In the genomic region with DNA sequence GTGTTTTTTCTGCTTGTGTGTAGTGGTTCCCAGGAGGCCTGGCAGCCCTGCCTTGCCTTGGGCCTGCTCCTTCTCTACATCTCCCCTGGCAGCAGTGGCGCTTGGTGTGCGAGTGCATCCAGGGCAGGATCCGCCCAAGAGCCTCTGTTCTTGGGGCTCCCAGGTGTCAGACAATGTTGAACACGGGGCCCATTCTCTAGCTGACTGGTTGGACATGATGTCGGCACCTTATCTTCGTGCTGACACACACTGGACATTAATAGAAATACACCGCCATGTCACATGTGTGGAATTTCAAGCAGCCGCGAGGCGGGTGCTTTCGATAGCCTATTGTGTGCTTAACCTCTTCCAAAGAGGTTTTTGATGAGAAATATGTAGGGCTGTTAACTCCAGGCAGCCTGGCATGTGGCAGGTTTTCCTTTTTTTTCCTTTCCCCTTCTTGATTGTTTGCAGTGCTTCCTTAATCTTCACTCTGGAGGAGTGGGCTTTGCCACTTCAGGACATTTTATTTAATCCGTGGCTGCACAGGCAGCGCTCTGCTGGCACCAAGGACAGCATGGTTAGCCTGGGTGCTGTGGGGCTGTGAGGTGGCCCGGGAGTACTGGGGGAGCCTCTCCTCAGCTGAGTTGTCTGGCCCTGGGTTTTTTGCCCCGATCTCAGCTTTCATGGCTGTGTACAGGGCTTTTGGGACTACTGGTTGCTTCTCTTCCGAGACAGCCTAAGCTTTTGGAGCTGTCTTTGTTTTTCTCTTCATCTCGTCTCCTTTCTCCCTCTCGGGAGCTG, we compare ENCODE assay signal across 1 cellular context.
TF ChIP-seq lines count a peak whose summit lies in the region.

No MANE protein-coding gene starts in this region.

TF ChIP-seq in K562, 482 proteins besides CTCF, POLR2A, EP300 and RAD21 (continues in another document):
- TF ChIP-seq, protein P1, sequence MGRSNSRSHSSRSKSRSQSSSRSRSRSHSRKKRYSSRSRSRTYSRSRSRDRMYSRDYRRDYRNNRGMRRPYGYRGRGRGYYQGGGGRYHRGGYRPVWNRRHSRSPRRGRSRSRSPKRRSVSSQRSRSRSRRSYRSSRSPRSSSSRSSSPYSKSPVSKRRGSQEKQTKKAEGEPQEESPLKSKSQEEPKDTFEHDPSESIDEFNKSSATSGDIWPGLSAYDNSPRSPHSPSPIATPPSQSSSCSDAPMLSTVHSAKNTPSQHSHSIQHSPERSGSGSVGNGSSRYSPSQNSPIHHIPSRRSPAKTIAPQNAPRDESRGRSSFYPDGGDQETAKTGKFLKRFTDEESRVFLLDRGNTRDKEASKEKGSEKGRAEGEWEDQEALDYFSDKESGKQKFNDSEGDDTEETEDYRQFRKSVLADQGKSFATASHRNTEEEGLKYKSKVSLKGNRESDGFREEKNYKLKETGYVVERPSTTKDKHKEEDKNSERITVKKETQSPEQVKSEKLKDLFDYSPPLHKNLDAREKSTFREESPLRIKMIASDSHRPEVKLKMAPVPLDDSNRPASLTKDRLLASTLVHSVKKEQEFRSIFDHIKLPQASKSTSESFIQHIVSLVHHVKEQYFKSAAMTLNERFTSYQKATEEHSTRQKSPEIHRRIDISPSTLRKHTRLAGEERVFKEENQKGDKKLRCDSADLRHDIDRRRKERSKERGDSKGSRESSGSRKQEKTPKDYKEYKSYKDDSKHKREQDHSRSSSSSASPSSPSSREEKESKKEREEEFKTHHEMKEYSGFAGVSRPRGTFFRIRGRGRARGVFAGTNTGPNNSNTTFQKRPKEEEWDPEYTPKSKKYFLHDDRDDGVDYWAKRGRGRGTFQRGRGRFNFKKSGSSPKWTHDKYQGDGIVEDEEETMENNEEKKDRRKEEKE (IDR thresholded peaks at IDR 0.05; ENCODE audit: borderline replicate concordance in 1 of 2, control insufficient read depth in 1 of 2, low read depth in 2 of 2, low read length in 1 of 2), result no peak
- TF ChIP-seq, protein P2, sequence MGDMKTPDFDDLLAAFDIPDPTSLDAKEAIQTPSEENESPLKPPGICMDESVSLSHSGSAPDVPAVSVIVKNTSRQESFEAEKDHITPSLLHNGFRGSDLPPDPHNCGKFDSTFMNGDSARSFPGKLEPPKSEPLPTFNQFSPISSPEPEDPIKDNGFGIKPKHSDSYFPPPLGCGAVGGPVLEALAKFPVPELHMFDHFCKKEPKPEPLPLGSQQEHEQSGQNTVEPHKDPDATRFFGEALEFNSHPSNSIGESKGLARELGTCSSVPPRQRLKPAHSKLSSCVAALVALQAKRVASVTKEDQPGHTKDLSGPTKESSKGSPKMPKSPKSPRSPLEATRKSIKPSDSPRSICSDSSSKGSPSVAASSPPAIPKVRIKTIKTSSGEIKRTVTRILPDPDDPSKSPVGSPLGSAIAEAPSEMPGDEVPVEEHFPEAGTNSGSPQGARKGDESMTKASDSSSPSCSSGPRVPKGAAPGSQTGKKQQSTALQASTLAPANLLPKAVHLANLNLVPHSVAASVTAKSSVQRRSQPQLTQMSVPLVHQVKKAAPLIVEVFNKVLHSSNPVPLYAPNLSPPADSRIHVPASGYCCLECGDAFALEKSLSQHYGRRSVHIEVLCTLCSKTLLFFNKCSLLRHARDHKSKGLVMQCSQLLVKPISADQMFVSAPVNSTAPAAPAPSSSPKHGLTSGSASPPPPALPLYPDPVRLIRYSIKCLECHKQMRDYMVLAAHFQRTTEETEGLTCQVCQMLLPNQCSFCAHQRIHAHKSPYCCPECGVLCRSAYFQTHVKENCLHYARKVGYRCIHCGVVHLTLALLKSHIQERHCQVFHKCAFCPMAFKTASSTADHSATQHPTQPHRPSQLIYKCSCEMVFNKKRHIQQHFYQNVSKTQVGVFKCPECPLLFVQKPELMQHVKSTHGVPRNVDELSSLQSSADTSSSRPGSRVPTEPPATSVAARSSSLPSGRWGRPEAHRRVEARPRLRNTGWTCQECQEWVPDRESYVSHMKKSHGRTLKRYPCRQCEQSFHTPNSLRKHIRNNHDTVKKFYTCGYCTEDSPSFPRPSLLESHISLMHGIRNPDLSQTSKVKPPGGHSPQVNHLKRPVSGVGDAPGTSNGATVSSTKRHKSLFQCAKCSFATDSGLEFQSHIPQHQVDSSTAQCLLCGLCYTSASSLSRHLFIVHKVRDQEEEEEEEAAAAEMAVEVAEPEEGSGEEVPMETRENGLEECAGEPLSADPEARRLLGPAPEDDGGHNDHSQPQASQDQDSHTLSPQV (IDR thresholded peaks at IDR 0.05), result 0 out of 2 replicates have a peak, but pooled peaks have one; percentile 18
- no peak for TF ChIP-seq ZNF584 (CRISPR knock-in tag; IDR thresholded peaks at IDR 0.05; ENCODE audit: low read depth)
- TF ChIP-seq GATAD2A (IDR thresholded peaks at IDR 0.05), result no peak
- TF ChIP-seq, protein P3, sequence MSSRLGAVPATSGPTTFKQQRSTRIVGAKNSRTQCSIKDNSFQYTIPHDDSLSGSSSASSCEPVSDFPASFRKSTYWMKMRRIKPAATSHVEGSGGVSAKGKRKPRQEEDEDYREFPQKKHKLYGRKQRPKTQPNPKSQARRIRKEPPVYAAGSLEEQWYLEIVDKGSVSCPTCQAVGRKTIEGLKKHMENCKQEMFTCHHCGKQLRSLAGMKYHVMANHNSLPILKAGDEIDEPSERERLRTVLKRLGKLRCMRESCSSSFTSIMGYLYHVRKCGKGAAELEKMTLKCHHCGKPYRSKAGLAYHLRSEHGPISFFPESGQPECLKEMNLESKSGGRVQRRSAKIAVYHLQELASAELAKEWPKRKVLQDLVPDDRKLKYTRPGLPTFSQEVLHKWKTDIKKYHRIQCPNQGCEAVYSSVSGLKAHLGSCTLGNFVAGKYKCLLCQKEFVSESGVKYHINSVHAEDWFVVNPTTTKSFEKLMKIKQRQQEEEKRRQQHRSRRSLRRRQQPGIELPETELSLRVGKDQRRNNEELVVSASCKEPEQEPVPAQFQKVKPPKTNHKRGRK (tag; IDR thresholded peaks at IDR 0.05), result no peak
- TF ChIP-seq, protein P4, sequence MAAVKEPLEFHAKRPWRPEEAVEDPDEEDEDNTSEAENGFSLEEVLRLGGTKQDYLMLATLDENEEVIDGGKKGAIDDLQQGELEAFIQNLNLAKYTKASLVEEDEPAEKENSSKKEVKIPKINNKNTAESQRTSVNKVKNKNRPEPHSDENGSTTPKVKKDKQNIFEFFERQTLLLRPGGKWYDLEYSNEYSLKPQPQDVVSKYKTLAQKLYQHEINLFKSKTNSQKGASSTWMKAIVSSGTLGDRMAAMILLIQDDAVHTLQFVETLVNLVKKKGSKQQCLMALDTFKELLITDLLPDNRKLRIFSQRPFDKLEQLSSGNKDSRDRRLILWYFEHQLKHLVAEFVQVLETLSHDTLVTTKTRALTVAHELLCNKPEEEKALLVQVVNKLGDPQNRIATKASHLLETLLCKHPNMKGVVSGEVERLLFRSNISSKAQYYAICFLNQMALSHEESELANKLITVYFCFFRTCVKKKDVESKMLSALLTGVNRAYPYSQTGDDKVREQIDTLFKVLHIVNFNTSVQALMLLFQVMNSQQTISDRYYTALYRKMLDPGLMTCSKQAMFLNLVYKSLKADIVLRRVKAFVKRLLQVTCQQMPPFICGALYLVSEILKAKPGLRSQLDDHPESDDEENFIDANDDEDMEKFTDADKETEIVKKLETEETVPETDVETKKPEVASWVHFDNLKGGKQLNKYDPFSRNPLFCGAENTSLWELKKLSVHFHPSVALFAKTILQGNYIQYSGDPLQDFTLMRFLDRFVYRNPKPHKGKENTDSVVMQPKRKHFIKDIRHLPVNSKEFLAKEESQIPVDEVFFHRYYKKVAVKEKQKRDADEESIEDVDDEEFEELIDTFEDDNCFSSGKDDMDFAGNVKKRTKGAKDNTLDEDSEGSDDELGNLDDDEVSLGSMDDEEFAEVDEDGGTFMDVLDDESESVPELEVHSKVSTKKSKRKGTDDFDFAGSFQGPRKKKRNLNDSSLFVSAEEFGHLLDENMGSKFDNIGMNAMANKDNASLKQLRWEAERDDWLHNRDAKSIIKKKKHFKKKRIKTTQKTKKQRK (IDR thresholded peaks at IDR 0.05; ENCODE audit: borderline replicate concordance, low read depth, low read length), result no peak
- no peak for TF ChIP-seq ZNF165 (CRISPR knock-in tag; IDR thresholded peaks at IDR 0.05; ENCODE audit: borderline replicate concordance)
- TF ChIP-seq ZNF24 (IDR thresholded peaks at IDR 0.05), result no peak
- peak; percentile 32; the same call in 1 of the 2 replicates for TF ChIP-seq TCF3 (CRISPR knock-in tag; IDR thresholded peaks at IDR 0.05)
- TF ChIP-seq BRD4 (IDR thresholded peaks at IDR 0.05), result no peak
- TF ChIP-seq CHCHD3 (CRISPR knock-in tag; IDR thresholded peaks at IDR 0.05), result no peak
- no peak for TF ChIP-seq SAFB (IDR thresholded peaks at IDR 0.05; ENCODE audit: borderline replicate concordance, low read depth, low read length)
- peak; percentile 70 for TF ChIP-seq L3MBTL2 (IDR thresholded peaks at IDR 0.05)
- TF ChIP-seq, protein P5, sequence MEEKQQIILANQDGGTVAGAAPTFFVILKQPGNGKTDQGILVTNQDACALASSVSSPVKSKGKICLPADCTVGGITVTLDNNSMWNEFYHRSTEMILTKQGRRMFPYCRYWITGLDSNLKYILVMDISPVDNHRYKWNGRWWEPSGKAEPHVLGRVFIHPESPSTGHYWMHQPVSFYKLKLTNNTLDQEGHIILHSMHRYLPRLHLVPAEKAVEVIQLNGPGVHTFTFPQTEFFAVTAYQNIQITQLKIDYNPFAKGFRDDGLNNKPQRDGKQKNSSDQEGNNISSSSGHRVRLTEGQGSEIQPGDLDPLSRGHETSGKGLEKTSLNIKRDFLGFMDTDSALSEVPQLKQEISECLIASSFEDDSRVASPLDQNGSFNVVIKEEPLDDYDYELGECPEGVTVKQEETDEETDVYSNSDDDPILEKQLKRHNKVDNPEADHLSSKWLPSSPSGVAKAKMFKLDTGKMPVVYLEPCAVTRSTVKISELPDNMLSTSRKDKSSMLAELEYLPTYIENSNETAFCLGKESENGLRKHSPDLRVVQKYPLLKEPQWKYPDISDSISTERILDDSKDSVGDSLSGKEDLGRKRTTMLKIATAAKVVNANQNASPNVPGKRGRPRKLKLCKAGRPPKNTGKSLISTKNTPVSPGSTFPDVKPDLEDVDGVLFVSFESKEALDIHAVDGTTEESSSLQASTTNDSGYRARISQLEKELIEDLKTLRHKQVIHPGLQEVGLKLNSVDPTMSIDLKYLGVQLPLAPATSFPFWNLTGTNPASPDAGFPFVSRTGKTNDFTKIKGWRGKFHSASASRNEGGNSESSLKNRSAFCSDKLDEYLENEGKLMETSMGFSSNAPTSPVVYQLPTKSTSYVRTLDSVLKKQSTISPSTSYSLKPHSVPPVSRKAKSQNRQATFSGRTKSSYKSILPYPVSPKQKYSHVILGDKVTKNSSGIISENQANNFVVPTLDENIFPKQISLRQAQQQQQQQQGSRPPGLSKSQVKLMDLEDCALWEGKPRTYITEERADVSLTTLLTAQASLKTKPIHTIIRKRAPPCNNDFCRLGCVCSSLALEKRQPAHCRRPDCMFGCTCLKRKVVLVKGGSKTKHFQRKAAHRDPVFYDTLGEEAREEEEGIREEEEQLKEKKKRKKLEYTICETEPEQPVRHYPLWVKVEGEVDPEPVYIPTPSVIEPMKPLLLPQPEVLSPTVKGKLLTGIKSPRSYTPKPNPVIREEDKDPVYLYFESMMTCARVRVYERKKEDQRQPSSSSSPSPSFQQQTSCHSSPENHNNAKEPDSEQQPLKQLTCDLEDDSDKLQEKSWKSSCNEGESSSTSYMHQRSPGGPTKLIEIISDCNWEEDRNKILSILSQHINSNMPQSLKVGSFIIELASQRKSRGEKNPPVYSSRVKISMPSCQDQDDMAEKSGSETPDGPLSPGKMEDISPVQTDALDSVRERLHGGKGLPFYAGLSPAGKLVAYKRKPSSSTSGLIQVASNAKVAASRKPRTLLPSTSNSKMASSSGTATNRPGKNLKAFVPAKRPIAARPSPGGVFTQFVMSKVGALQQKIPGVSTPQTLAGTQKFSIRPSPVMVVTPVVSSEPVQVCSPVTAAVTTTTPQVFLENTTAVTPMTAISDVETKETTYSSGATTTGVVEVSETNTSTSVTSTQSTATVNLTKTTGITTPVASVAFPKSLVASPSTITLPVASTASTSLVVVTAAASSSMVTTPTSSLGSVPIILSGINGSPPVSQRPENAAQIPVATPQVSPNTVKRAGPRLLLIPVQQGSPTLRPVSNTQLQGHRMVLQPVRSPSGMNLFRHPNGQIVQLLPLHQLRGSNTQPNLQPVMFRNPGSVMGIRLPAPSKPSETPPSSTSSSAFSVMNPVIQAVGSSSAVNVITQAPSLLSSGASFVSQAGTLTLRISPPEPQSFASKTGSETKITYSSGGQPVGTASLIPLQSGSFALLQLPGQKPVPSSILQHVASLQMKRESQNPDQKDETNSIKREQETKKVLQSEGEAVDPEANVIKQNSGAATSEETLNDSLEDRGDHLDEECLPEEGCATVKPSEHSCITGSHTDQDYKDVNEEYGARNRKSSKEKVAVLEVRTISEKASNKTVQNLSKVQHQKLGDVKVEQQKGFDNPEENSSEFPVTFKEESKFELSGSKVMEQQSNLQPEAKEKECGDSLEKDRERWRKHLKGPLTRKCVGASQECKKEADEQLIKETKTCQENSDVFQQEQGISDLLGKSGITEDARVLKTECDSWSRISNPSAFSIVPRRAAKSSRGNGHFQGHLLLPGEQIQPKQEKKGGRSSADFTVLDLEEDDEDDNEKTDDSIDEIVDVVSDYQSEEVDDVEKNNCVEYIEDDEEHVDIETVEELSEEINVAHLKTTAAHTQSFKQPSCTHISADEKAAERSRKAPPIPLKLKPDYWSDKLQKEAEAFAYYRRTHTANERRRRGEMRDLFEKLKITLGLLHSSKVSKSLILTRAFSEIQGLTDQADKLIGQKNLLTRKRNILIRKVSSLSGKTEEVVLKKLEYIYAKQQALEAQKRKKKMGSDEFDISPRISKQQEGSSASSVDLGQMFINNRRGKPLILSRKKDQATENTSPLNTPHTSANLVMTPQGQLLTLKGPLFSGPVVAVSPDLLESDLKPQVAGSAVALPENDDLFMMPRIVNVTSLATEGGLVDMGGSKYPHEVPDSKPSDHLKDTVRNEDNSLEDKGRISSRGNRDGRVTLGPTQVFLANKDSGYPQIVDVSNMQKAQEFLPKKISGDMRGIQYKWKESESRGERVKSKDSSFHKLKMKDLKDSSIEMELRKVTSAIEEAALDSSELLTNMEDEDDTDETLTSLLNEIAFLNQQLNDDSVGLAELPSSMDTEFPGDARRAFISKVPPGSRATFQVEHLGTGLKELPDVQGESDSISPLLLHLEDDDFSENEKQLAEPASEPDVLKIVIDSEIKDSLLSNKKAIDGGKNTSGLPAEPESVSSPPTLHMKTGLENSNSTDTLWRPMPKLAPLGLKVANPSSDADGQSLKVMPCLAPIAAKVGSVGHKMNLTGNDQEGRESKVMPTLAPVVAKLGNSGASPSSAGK (IDR thresholded peaks at IDR 0.05), result peak; percentile 61
- 0 out of 2 replicates have a peak, but pooled peaks have one; percentile 10 for TF ChIP-seq MEF2A (IDR thresholded peaks at IDR 0.05; ENCODE audit: control insufficient read depth, low read depth, low read length)
- no peak for TF ChIP-seq ZNF23 (CRISPR knock-in tag; IDR thresholded peaks at IDR 0.05)
- no peak for TF ChIP-seq ZNF75A (CRISPR knock-in tag; IDR thresholded peaks at IDR 0.05)
- no peak for TF ChIP-seq ZNF717 (CRISPR knock-in tag; IDR thresholded peaks at IDR 0.05)
- TF ChIP-seq DNMT1 (IDR thresholded peaks at IDR 0.05), result no peak
- TF ChIP-seq ETV5 (CRISPR knock-in tag; IDR thresholded peaks at IDR 0.05; ENCODE audit: low read depth), result no peak
- TF ChIP-seq MCM5 (IDR thresholded peaks at IDR 0.05; ENCODE audit: low read depth), result no peak
- TF ChIP-seq ATF1 (CRISPR knock-in tag; IDR thresholded peaks at IDR 0.05), result no peak
- TF ChIP-seq ATF1 (tag; IDR thresholded peaks at IDR 0.05), result 0 out of 2 replicates have a peak, but pooled peaks have one; percentile 28
- TF ChIP-seq SREBF1 (IDR thresholded peaks at IDR 0.05; ENCODE audit: borderline replicate concordance, low read depth, low read length), result no peak
- TF ChIP-seq HMG20A (CRISPR knock-in tag; conservative IDR thresholded peaks at IDR 0.05), result no peak
- no peak for TF ChIP-seq ZNF583 (CRISPR knock-in tag; IDR thresholded peaks at IDR 0.05)
- TF ChIP-seq XRCC3 (IDR thresholded peaks at IDR 0.05), result no peak
- no peak for TF ChIP-seq PURB (CRISPR knock-in tag; IDR thresholded peaks at IDR 0.05; ENCODE audit: low read depth)
- no peak for TF ChIP-seq MAFK (IDR thresholded peaks at IDR 0.05; ENCODE audit: low read length)
- no peak for TF ChIP-seq ZNF586 (CRISPR knock-in tag; conservative IDR thresholded peaks at IDR 0.05)
- no peak for TF ChIP-seq E2F3 (CRISPR knock-in tag; IDR thresholded peaks at IDR 0.05)
- no peak for TF ChIP-seq ZNF41 (CRISPR knock-in tag; conservative IDR thresholded peaks at IDR 0.05)
